10 cellular contexts compared by ENCODE assay signal in genomic region chr7:101947899-101948298, GRCh38.
DNase-seq lines count a peak whose midpoint lies in the region; ATAC-seq, FAIRE-seq and TF ChIP-seq lines count a peak whose summit lies in the region.
"Had no signal": no experiment of that assay in that cellular context is flagged by ENCODE, and none has a peak within 500 bp of the region (broad histone marks: within the 10 kb centered on the region; RNA-seq: fewer than 3 reads in every experiment).

No MANE protein-coding gene starts in this region.

- TF ChIP-seq POLR2A in GM12891 (IDR thresholded peaks at IDR 0.05; ENCODE audit: low read depth, low read length): no peak

- H3K27me3 ChIP-seq in skeletal muscle tissue (ENCODE audit: control insufficient read depth in 3 of 3, insufficient read depth in 3 of 3, low read length in 3 of 3): no peaks in the 10 kb centered on the region

- peak overlapping the region; percentile 51 to 62 (median 58) for H3K9ac ChIP-seq in skeletal muscle tissue (ENCODE audit: low read depth in 1 of 3, low read length in 3 of 3)

- peaks cover 45 to 56% (median 55%) of the 10 kb centered on the region in 3 donors for H3K4me1 ChIP-seq in skeletal muscle tissue (ENCODE audit: control insufficient read depth in 3 of 3, insufficient read depth in 3 of 3, low read length in 3 of 3)

- no peaks in the 10 kb centered on the region for H3K36me3 ChIP-seq in skeletal muscle tissue (ENCODE audit: control insufficient read depth in 3 of 3, insufficient read depth in 3 of 3, low read length in 3 of 3)

- no peaks in the 10 kb centered on the region for H3K9me3 ChIP-seq in skeletal muscle tissue (ENCODE audit: control insufficient read depth in 3 of 3, low read length in 3 of 3)

- H3K4me3 ChIP-seq in skeletal muscle tissue (ENCODE audit: low read length in 3 of 3): peak overlapping the region; percentile 3 to 62 (median 51)

- FAIRE-seq in GM12891 (lab: Jason Lieb, UNC): no peak

- ATAC-seq in Right ventricle myocardium inferior (peak; percentile 56), GM18873 (IDR thresholded peaks at IDR 0.05; ENCODE audit: low FRiP score, unreplicated experiment) (no peak)
- ATAC-seq: activated CD8-positive, alpha-beta T cell treated with anti-CD3 and anti-CD28 coated beads, Interleukin-2, amount 10 ng/mL, durations not matched to agents 7 days and 5 days had no signal

- intact Hi-C loops in Right ventricle myocardium inferior (cut with DNase I): loop anchor here (5.0 to 10.0 kb wide), 2 partner anchors 131 to 197 kb away; partner anchors contain the start of gene CUX1

- peak overlapping the region; percentile 83 for H3K27ac ChIP-seq in skeletal muscle tissue (ENCODE audit: low read depth, low read length)

- DNase-seq in NCI-H1105 (lab: John Stamatoyannopoulos, UW): peak; percentile 94
- DNase-seq in SK-N-DZ (ENCODE audit: low spot score): peak; percentile 57
- DNase-seq in Right ventricle myocardium inferior (ENCODE audit: missing footprints): peak; percentile 81
- no peak for DNase-seq in H4 (ENCODE audit: low spot score)
- no peak for DNase-seq in GM12891 (ENCODE audit: insufficient read length, low spot score)
- DNase-seq in RKO (ENCODE audit: low spot score): no peak
- DNase-seq: activated CD8-positive, alpha-beta T cell treated with anti-CD3 and anti-CD28 coated beads, Interleukin-2, amount 10 ng/mL, durations not matched to agents 7 days and 5 days; GDM1 had no signal

TF ChIP-seq in GM12891, 5 proteins besides CTCF, POLR2A, EP300 and RAD21:
- TF ChIP-seq POLR2AphosphoS5 (IDR thresholded peaks at IDR 0.05; ENCODE audit: low read depth, low read length): no peak
- no peak for TF ChIP-seq PAX5 (IDR thresholded peaks at IDR 0.05; ENCODE audit: insufficient read depth, low read length, severe bottlenecking)
- no peak for TF ChIP-seq POU2F2 (IDR thresholded peaks at IDR 0.05; ENCODE audit: low read depth, low read length)
- TF ChIP-seq TAF1 (IDR thresholded peaks at IDR 0.05; ENCODE audit: low read depth, low read length): no peak
- TF ChIP-seq SPI1 (IDR thresholded peaks at IDR 0.05; ENCODE audit: low read depth, low read length): no peak

Comparison
In these comparisons a context has a peak if more than half of its experiments do, and no peak if none do; other contexts are left out.
1. DNase-seq: peak in NCI-H1105 (single experiment), SK-N-DZ (single experiment) and Right ventricle myocardium inferior (single experiment); none in H4 (single experiment), GM12891 (single experiment) and RKO (single experiment).